19 cellular contexts compared by ENCODE assay signal in genomic region chr20:43781215-43781614, GRCh38. TPM values are rescaled to one million over a fixed set of nuclear protein-coding genes. Genes with fewer than 3 reads are reported as not detected.
DNase-seq lines count a peak whose midpoint lies in the region; ATAC-seq and TF ChIP-seq lines count a peak whose summit lies in the region.
"Had no signal": no experiment of that assay in that cellular context is flagged by ENCODE, and none has a peak within 500 bp of the region (broad histone marks: within the 10 kb centered on the region; RNA-seq: fewer than 3 reads in every experiment).

No MANE protein-coding gene starts in this region.

- peaks cover 5% of the 10 kb centered on the region; the same call in 1 of the 2 replicates for H3F3A ChIP-seq in PC-9 (ENCODE audit: insufficient read depth, low read depth)

- POLR2A ChIA-PET in PC-9 (lab: Charles Lee; ENCODE audit: unreplicated experiment) = interaction anchor here (0.6 kb wide), 2 partner anchors 23 to 781 kb away, joined by 4 to 7 read pairs; no protein-coding TSS in a partner anchor

- no peak overlapping the region for H2AFZ ChIP-seq in PC-9

- H3K27ac Mint-ChIP-seq in stimulated activated naive CD8-positive, alpha-beta T cell treated with anti-CD3 and anti-CD28 coated beads, Interleukin-15, amount 100 ng/mL, for 72 hours = peak overlapping the region in 1 of 2 donors; percentile 54
- peak overlapping the region; percentile 50 to 55 for H3K27ac Mint-ChIP-seq in natural killer cell treated with Interleukin-12 subunit alpha and Interleukin-12 subunit beta and Interleukin-15 and Interleukin-18, amount 100 ng/mL, for 72 hours

- H3K27ac ChIP-seq in PC-9 = peak overlapping the region; percentile 39
- no peak overlapping the region for H3K27ac ChIP-seq in gastroesophageal sphincter
- H3K27ac ChIP-seq: A549, C4-2B, KMS-11 had no signal

- no peaks in the 10 kb centered on the region for H4K20me1 ChIP-seq in PC-9 (ENCODE audit: insufficient read depth)

- no peak for DNase-seq in stimulated activated naive CD8-positive, alpha-beta T cell treated with anti-CD3 and anti-CD28 coated beads, Interleukin-15, Interleukin-2, amounts not matched to agents 100 U/mL and 50 U/mL, for 24 hours
- DNase-seq in stimulated activated naive CD8-positive, alpha-beta T cell treated with anti-CD3 and anti-CD28 coated beads, Interleukin-15, amount 100 ng/mL, for 72 hours = no peak
- DNase-seq in PC-9 (no peak), islet precursor cell (no peak), NCI-H748 (lab: John Stamatoyannopoulos, UW; ENCODE audit: unreplicated experiment) (no peak)
- no peak for DNase-seq in natural killer cell treated with Interleukin-12 subunit alpha and Interleukin-12 subunit beta and Interleukin-15 and Interleukin-18, amount 100 ng/mL, for 72 hours (ENCODE audit: low spot score)
- DNase-seq: COR-L47, EL, MG63, NCI-H1092, NCI-H226, NCI-H526 had no signal

- no peak overlapping the region for H3K4me3 Mint-ChIP-seq in stimulated activated naive CD8-positive, alpha-beta T cell treated with anti-CD3 and anti-CD28 coated beads, Interleukin-15, amount 100 ng/mL, for 72 hours
- peak overlapping the region; percentile 25 for H3K4me3 Mint-ChIP-seq in natural killer cell treated with Interleukin-12 subunit alpha and Interleukin-12 subunit beta and Interleukin-15 and Interleukin-18, amount 100 ng/mL, for 72 hours

- H3K4me2 ChIP-seq in PC-9 = peak overlapping the region; percentile 39; the same call in 1 of the 2 replicates
- H3K4me2 ChIP-seq: A549, KMS-11 had no signal

- TF ChIP-seq POLR2A in gastroesophageal sphincter (IDR thresholded peaks at IDR 0.05) = no peak

- ATAC-seq in stimulated activated naive CD8-positive, alpha-beta T cell treated with anti-CD3 and anti-CD28 coated beads, Interleukin-15, Interleukin-2, amounts not matched to agents 100 U/mL and 50 U/mL, for 24 hours = peak; percentile 46
- ATAC-seq in stimulated activated naive CD8-positive, alpha-beta T cell treated with anti-CD3 and anti-CD28 coated beads, Interleukin-15, amount 100 ng/mL, for 72 hours = no peak
- ATAC-seq in natural killer cell treated with Interleukin-12 subunit alpha and Interleukin-12 subunit beta and Interleukin-15 and Interleukin-18, amount 100 ng/mL, for 72 hours = peak; percentile 32 to 81
- ATAC-seq in gastroesophageal sphincter = no peak
- ATAC-seq: A549, Panc1, Right ventricle myocardium inferior had no signal

- no TSS peak for BruUV-seq in PC-9 (replicated peaks; lab: Mats Ljungman, UMichigan)

- H3K4me1 ChIP-seq in PC-9 (replicated peaks; ENCODE audit: insufficient read depth) (peaks cover 20% of the 10 kb centered on the region), gastroesophageal sphincter (no peaks in the 10 kb centered on the region)
- H3K4me1 ChIP-seq: A549 had no signal

- intact Hi-C loops in PC-9 (cut with micrococcal nuclease; ENCODE audit: unreplicated experiment) = no loop called here

- peaks cover 28% of the 10 kb centered on the region for H3K9me3 ChIP-seq in PC-9 (ENCODE audit: insufficient read depth, low read depth)
- peaks cover 0 to 31% (median 0%) of the 10 kb centered on the region in 3 donors for H3K9me3 ChIP-seq in gastroesophageal sphincter

- peaks cover 8% of the 10 kb centered on the region for H3K27me3 Mint-ChIP-seq in stimulated activated naive CD8-positive, alpha-beta T cell treated with anti-CD3 and anti-CD28 coated beads, Interleukin-15, amount 100 ng/mL, for 72 hours
- H3K27me3 Mint-ChIP-seq in natural killer cell treated with Interleukin-12 subunit alpha and Interleukin-12 subunit beta and Interleukin-15 and Interleukin-18, amount 100 ng/mL, for 72 hours = peaks cover 0 to 13% of the 10 kb centered on the region in 2 donors

- CTCF ChIA-PET in PC-9 (lab: Charles Lee) = no interaction called here

- H3K27me3 ChIP-seq in PC-9 (ENCODE audit: insufficient read depth, low read depth) = no peaks in the 10 kb centered on the region
- H3K27me3 ChIP-seq in gastroesophageal sphincter = no peaks in the 10 kb centered on the region
- H3K27me3 ChIP-seq: MG63 had no signal

- TF ChIP-seq CTCF in PC-9 (conservative IDR thresholded peaks at IDR 0.05) (no peak), gastroesophageal sphincter (IDR thresholded peaks at IDR 0.05) (no peak)

- H3K79me2 ChIP-seq in PC-9 (ENCODE audit: low read depth) = no peaks in the 10 kb centered on the region

- peaks cover 19% of the 10 kb centered on the region for H3K36me3 Mint-ChIP-seq in natural killer cell treated with Interleukin-12 subunit alpha and Interleukin-12 subunit beta and Interleukin-15 and Interleukin-18, amount 100 ng/mL, for 72 hours

- no peaks in the 10 kb centered on the region for H3K9me2 ChIP-seq in PC-9 (ENCODE audit: insufficient read depth)

- H3K9me3 Mint-ChIP-seq in stimulated activated naive CD8-positive, alpha-beta T cell treated with anti-CD3 and anti-CD28 coated beads, Interleukin-15, amount 100 ng/mL, for 72 hours = peaks cover 19 to 40% of the 10 kb centered on the region in 2 donors
- peaks cover 12% of the 10 kb centered on the region for H3K9me3 Mint-ChIP-seq in natural killer cell treated with Interleukin-12 subunit alpha and Interleukin-12 subunit beta and Interleukin-15 and Interleukin-18, amount 100 ng/mL, for 72 hours

- H3K36me3 ChIP-seq in PC-9 (ENCODE audit: low read depth) (no peaks in the 10 kb centered on the region), gastroesophageal sphincter (no peaks in the 10 kb centered on the region)
- H3K36me3 ChIP-seq: MG63 had no signal

- peaks cover 21% of the 10 kb centered on the region for H3K4me1 Mint-ChIP-seq in stimulated activated naive CD8-positive, alpha-beta T cell treated with anti-CD3 and anti-CD28 coated beads, Interleukin-15, amount 100 ng/mL, for 72 hours
- peaks cover 15 to 25% of the 10 kb centered on the region in 2 donors for H3K4me1 Mint-ChIP-seq in natural killer cell treated with Interleukin-12 subunit alpha and Interleukin-12 subunit beta and Interleukin-15 and Interleukin-18, amount 100 ng/mL, for 72 hours (ENCODE audit: low read depth in 2 of 2)

- TF ChIP-seq EP300 in gastroesophageal sphincter (IDR thresholded peaks at IDR 0.05) = no peak

- H3K4me3 ChIP-seq in PC-9 (no peak overlapping the region), gastroesophageal sphincter (no peak overlapping the region)
- H3K4me3 ChIP-seq: A549, MG63 had no signal

- 65 to 68% methylated on average over 3 of the region's 3 CpGs for WGBS in gastroesophageal sphincter (ENCODE audit: low coverage in 1 of 2), 2 donors

RNA-seq across cellular contexts. Expression of gene GTSF1L, which starts 54.4 kb away (rescaled TPM):
- total RNA-seq in PC-9 (2021) (not detected in 2 replicates), gastroesophageal sphincter (not detected)
- not detected for total RNA-seq in natural killer cell treated with Interleukin-12 subunit alpha and Interleukin-12 subunit beta and Interleukin-15 and Interleukin-18, amount 100 ng/mL, for 72 hours
- total RNA-seq: H1, Right ventricle myocardium inferior had no signal

Comparison
In these comparisons a context has a peak if more than half of its experiments do, and no peak if none do; other contexts are left out.
1. ATAC-seq: peak in stimulated activated naive CD8-positive, alpha-beta T cell treated with anti-CD3 and anti-CD28 coated beads, Interleukin-15, Interleukin-2, amounts not matched to agents 100 U/mL and 50 U/mL, for 24 hours (single experiment) and natural killer cell treated with Interleukin-12 subunit alpha and Interleukin-12 subunit beta and Interleukin-15 and Interleukin-18, amount 100 ng/mL, for 72 hours (2 of 2); none in stimulated activated naive CD8-positive, alpha-beta T cell treated with anti-CD3 and anti-CD28 coated beads, Interleukin-15, amount 100 ng/mL, for 72 hours (single experiment) and gastroesophageal sphincter (single experiment).